Comparison of ENCODE assay signal across 8 cellular contexts in genomic region chr5:88826959-88827585, GRCh38. TPM values are rescaled to one million over a fixed set of nuclear protein-coding genes. Genes with fewer than 3 reads are reported as not detected.
DNase-seq lines count a peak whose midpoint lies in the region; FAIRE-seq and TF ChIP-seq lines count a peak whose summit lies in the region.

No MANE protein-coding gene starts in this region.

- H2AFZ ChIP-seq in GM23248 = peak overlapping the region; percentile 86

- H3K4me1 ChIP-seq in GM23248 (ENCODE audit: insufficient read depth) (peaks cover 51% of the 10 kb centered on the region), adipocyte (ENCODE audit: control insufficient read depth, insufficient read depth, low read length) (peaks cover 23% of the 10 kb centered on the region)

- H3K9ac ChIP-seq in GM23248 (peak overlapping the region; percentile 64), adipocyte (ENCODE audit: low read length) (no peak overlapping the region)

- H3K9me3 ChIP-seq in GM23248 (ENCODE audit: low read depth) = no peaks in the 10 kb centered on the region
- H3K9me3 ChIP-seq in adipocyte (ENCODE audit: control insufficient read depth, low read length) = no peaks in the 10 kb centered on the region

- peak overlapping the region; percentile 85 for H3K27ac ChIP-seq in GM23248

- H3K27me3 ChIP-seq in GM23248 (replicated peaks; ENCODE audit: insufficient read depth) (no peaks in the 10 kb centered on the region), adipocyte (replicated peaks; ENCODE audit: control insufficient read depth, insufficient read depth, low read length) (no peaks in the 10 kb centered on the region)

- no peaks in the 10 kb centered on the region for H3K9me2 ChIP-seq in GM23248 (ENCODE audit: insufficient read depth)

- H3K79me2 ChIP-seq in GM23248 (ENCODE audit: insufficient read depth) = no peaks in the 10 kb centered on the region

- no peaks in the 10 kb centered on the region for H4K20me1 ChIP-seq in GM23248 (ENCODE audit: insufficient read depth)

- peak; percentile 99 for FAIRE-seq in GM12891 (lab: Jason Lieb, UNC)

- peaks cover 34% of the 10 kb centered on the region for H3F3A ChIP-seq in GM23248 (ENCODE audit: insufficient read depth)

- H3K36me3 ChIP-seq in GM23248 (ENCODE audit: low read depth) (no peaks in the 10 kb centered on the region), adipocyte (ENCODE audit: control insufficient read depth, insufficient read depth, low read length, severe bottlenecking) (peaks cover 9% of the 10 kb centered on the region)

- no peak; the same call in 1 of the 2 replicates for TF ChIP-seq POLR2A in GM12891 (IDR thresholded peaks at IDR 0.05; ENCODE audit: low read depth, low read length)

- in situ Hi-C loops in GM23248 (cut with MboI) = no loop called here

- H3K4me3 ChIP-seq in GM23248 (peak overlapping the region; percentile 37), adipocyte (ENCODE audit: low read length) (no peak overlapping the region)

- 12 to 20% methylated on average over 6 of the region's 6 CpGs for WGBS in GM23248 (ENCODE audit: low coverage in 1 of 2, low lambda C conversion rate in 2 of 2, missing lambda C conversion rate in 2 of 2), 2 experiments

- DNase-seq in GM12891 (ENCODE audit: insufficient read length, low spot score) (no peak), GM23248 (peak; percentile 60), KG1 (lab: John Stamatoyannopoulos, UW) (peak; percentile 53), adipocyte (ENCODE audit: low read depth) (peak; percentile 51), iris pigment epithelial cell (ENCODE audit: low read depth) (peak; percentile 36), superior temporal gyrus (ENCODE audit: extremely low spot score) (peak; percentile 70), DMS53 treated with DMSO at 0.1 percent for 48 hours (lab: John Stamatoyannopoulos, UW; ENCODE audit: unreplicated experiment) (no peak), retina (no peak)

- H3K4me2 ChIP-seq in GM23248 (ENCODE audit: unreplicated experiment) = peak overlapping the region; percentile 68

TF ChIP-seq in GM12891, 5 proteins besides CTCF, POLR2A, EP300 and RAD21:
- TF ChIP-seq TAF1 (IDR thresholded peaks at IDR 0.05; ENCODE audit: low read depth, low read length) (peak; percentile 23; the same call in 1 of the 2 replicates), POLR2AphosphoS5 (IDR thresholded peaks at IDR 0.05; ENCODE audit: low read depth, low read length) (no peak; the same call in 1 of the 2 replicates), PAX5 (IDR thresholded peaks at IDR 0.05; ENCODE audit: insufficient read depth, low read length, severe bottlenecking) (no peak), SPI1 (IDR thresholded peaks at IDR 0.05; ENCODE audit: low read depth, low read length) (peak; percentile 98), POU2F2 (IDR thresholded peaks at IDR 0.05; ENCODE audit: low read depth, low read length) (peak; percentile 77)

RNA-seq across cellular contexts. Expression of gene MEF2C, which starts 55.9 kb away (rescaled TPM):
- 103 TPM for polyA plus RNA-seq in GM12891 (2012; ENCODE audit: low read depth, missing spikeins)
- 3.4 TPM in 2 replicates for total RNA-seq in GM23248 (2014; rRNA removed; shearing (Covaris generic))
- polyA plus RNA-seq in GM23248 (2016; fragmentation: Nextera tagmentation; extraction: Ambion mirVana) = 3.2 and 4.5 TPM in 2 replicates

Comparison
In these comparisons a context has a peak if more than half of its experiments do, and no peak if none do; other contexts are left out.
1. DNase-seq: peak in GM23248 (single experiment), KG1 (single experiment), adipocyte (single experiment), iris pigment epithelial cell (single experiment) and superior temporal gyrus (single experiment); none in GM12891 (single experiment), DMS53 treated with DMSO at 0.1 percent for 48 hours (single experiment) and retina (single experiment).